In genomic region chr6:135493218-135493961, GRCh38 we compare ENCODE assay signal across 33 cellular contexts. TPM values are rescaled to one million over a fixed set of nuclear protein-coding genes. Genes with fewer than 3 reads are reported as not detected.
A peak's percentile ranks its signal among the peaks of the same experiment; 100 is the strongest.
DNase-seq lines count a peak whose midpoint lies in the region; ATAC-seq and TF ChIP-seq lines count a peak whose summit lies in the region.
"Had no signal": no experiment of that assay in that cellular context is flagged by ENCODE, and none has a peak within 500 bp of the region (broad histone marks: within the 10 kb centered on the region; RNA-seq: fewer than 3 reads in every experiment).

No MANE protein-coding gene starts in this region.

- DNase-seq in AG10803 (ENCODE audit: low read depth) (peak; percentile 9), M059J (ENCODE audit: low read depth) (peak; percentile 10), choroid plexus epithelial cell (ENCODE audit: low read depth) (peak; percentile 74), neural crest cell (ENCODE audit: low read depth, low spot score) (no peak), NK-92 (lab: John Stamatoyannopoulos, UW; ENCODE audit: unreplicated experiment) (no peak), OCI-M2 (lab: John Stamatoyannopoulos, UW; ENCODE audit: unreplicated experiment) (no peak), endothelial cell (ENCODE audit: low spot score) (no peak)
- DNase-seq: activated CD4-positive, alpha-beta T cell treated with anti-CD3 and anti-CD28 coated beads, Interleukin-2, amount 50 U/mL, for 4 hours; activated naive CD4-positive, alpha-beta T cell; activated T-cell treated with anti-CD3 and anti-CD28 coated beads, Interleukin-2, amount 50 U/mL, for 72 hours; Calu3; CD4-positive, CD25-positive, alpha-beta regulatory T cell; DMS79; effector CD4-positive, alpha-beta T cell; GM23248; head of caudate nucleus; HFFc6; midbrain; naive thymus-derived CD8-positive, alpha-beta T cell; NCI-H1417 treated with DMSO at 0.1 percent for 48 hours; NCI-H2029 treated with DMSO at 0.1 percent for 48 hours; NCI-H69; occipital lobe; Right ventricle myocardium superior; stimulated activated CD4-positive, alpha-beta T cell treated with anti-CD3 and anti-CD28 coated beads, Interleukin-15, amount 100 ng/mL, for 24 hours; stimulated activated CD4-positive, alpha-beta T cell treated with anti-CD3 and anti-CD28 coated beads, Interleukin-4, amount 100 ng/mL, for 4 hours; substantia nigra; upper lobe of left lung had no signal

- no peak for ATAC-seq in HG02571 (IDR thresholded peaks at IDR 0.05; ENCODE audit: unreplicated experiment)
- ATAC-seq: activated CD4-positive, CD25-positive, alpha-beta regulatory T cell treated with anti-CD3 and anti-CD28 coated beads, Interleukin-2, amount 50 U/mL, for 24 hours; activated T-cell treated with anti-CD3 and anti-CD28 coated beads, Interleukin-2, amount 50 U/mL, for 72 hours; naive thymus-derived CD8-positive, alpha-beta T cell; Panc1; stimulated activated effector memory CD8-positive, alpha-beta T cell treated with anti-CD3 and anti-CD28 coated beads, Interleukin-12 subunit alpha, Interleukin-12 subunit beta, amount 100 ng/mL, for 72 hours had no signal

- no peaks in the 10 kb centered on the region for H3K27me3 Mint-ChIP-seq in neural crest cell (ENCODE audit: low read depth)
- H3K27me3 Mint-ChIP-seq in endothelial cell (ENCODE audit: unreplicated experiment) = peaks cover 2% of the 10 kb centered on the region
- H3K27me3 Mint-ChIP-seq: brain; CD4-positive, CD25-positive, alpha-beta regulatory T cell; naive thymus-derived CD8-positive, alpha-beta T cell had no signal

- H3K4me1 Mint-ChIP-seq in neural crest cell (peaks cover 6% of the 10 kb centered on the region), endothelial cell (ENCODE audit: unreplicated experiment) (peaks cover 4% of the 10 kb centered on the region)

- peak overlapping the region; percentile 28 for H3K4me3 Mint-ChIP-seq in neural crest cell
- H3K4me3 Mint-ChIP-seq in endothelial cell (ENCODE audit: unreplicated experiment) = no peak overlapping the region
- H3K4me3 Mint-ChIP-seq: activated T-cell treated with anti-CD3 and anti-CD28 coated beads, Interleukin-2, amount 50 U/mL, for 72 hours; HFFc6; naive thymus-derived CD8-positive, alpha-beta T cell; stimulated activated effector memory CD8-positive, alpha-beta T cell treated with anti-CD3 and anti-CD28 coated beads, Interleukin-12 subunit alpha, Interleukin-12 subunit beta, amount 100 ng/mL, for 72 hours had no signal

- H3K36me3 Mint-ChIP-seq in neural crest cell (ENCODE audit: low read depth) (peaks cover 8% of the 10 kb centered on the region), endothelial cell (ENCODE audit: low read depth, unreplicated experiment) (no peaks in the 10 kb centered on the region)

- TF ChIP-seq CTCF in AG10803 (conservative IDR thresholded peaks at IDR 0.05; ENCODE audit: low read length) = no peak
- TF ChIP-seq CTCF in choroid plexus epithelial cell (conservative IDR thresholded peaks at IDR 0.05; ENCODE audit: low read depth, low read length) = no peak
- no peak for TF ChIP-seq CTCF in neural crest cell (conservative IDR thresholded peaks at IDR 0.05)
- TF ChIP-seq CTCF in endothelial cell (IDR thresholded peaks at IDR 0.05; ENCODE audit: unreplicated experiment) = no peak

- H3K27ac Mint-ChIP-seq in neural crest cell (ENCODE audit: unreplicated experiment) (no peak overlapping the region), endothelial cell (ENCODE audit: unreplicated experiment) (no peak overlapping the region)
- H3K27ac Mint-ChIP-seq: activated T-cell treated with anti-CD3 and anti-CD28 coated beads, Interleukin-2, amount 50 U/mL, for 72 hours; CD4-positive, CD25-positive, alpha-beta regulatory T cell; HFFc6; naive thymus-derived CD8-positive, alpha-beta T cell; stimulated activated effector memory CD8-positive, alpha-beta T cell treated with anti-CD3 and anti-CD28 coated beads, Interleukin-12 subunit alpha, Interleukin-12 subunit beta, amount 100 ng/mL, for 72 hours had no signal

- no peaks in the 10 kb centered on the region for H3K9me3 Mint-ChIP-seq in neural crest cell
- H3K9me3 Mint-ChIP-seq in endothelial cell (ENCODE audit: unreplicated experiment) = no peaks in the 10 kb centered on the region
- H3K9me3 Mint-ChIP-seq: activated T-cell treated with anti-CD3 and anti-CD28 coated beads, Interleukin-2, amount 50 U/mL, for 72 hours; brain; CD4-positive, CD25-positive, alpha-beta regulatory T cell; HFFc6; naive thymus-derived CD8-positive, alpha-beta T cell; stimulated activated effector memory CD8-positive, alpha-beta T cell treated with anti-CD3 and anti-CD28 coated beads, Interleukin-12 subunit alpha, Interleukin-12 subunit beta, amount 100 ng/mL, for 72 hours had no signal

- H3K4me3 ChIP-seq in AG10803 (ENCODE audit: low read length) (no peak overlapping the region), choroid plexus epithelial cell (ENCODE audit: low read depth, low read length) (no peak overlapping the region)
- H3K4me3 ChIP-seq: GM23248, upper lobe of left lung had no signal

RNA-seq across cellular contexts. Expression of gene AHI1, which starts 4.2 kb away (rescaled TPM):
- 9.6 and 11.9 TPM in 2 replicates for total RNA-seq in M059J (2014; rRNA removed; shearing (Covaris generic))
- total RNA-seq in neural crest cell = 26.1 and 27.6 TPM in 2 replicates
- total RNA-seq in endothelial cell (ENCODE audit: unreplicated experiment) = 12.6 TPM

Comparison
In these comparisons a context has a peak if more than half of its experiments do, and no peak if none do; other contexts are left out.
1. DNase-seq: peak in AG10803 (single experiment), M059J (single experiment) and choroid plexus epithelial cell (single experiment); none in neural crest cell (single experiment), NK-92 (single experiment), OCI-M2 (single experiment) and endothelial cell (single experiment).